ENCODE assay signal across 1 cellular context in the genomic region with DNA sequence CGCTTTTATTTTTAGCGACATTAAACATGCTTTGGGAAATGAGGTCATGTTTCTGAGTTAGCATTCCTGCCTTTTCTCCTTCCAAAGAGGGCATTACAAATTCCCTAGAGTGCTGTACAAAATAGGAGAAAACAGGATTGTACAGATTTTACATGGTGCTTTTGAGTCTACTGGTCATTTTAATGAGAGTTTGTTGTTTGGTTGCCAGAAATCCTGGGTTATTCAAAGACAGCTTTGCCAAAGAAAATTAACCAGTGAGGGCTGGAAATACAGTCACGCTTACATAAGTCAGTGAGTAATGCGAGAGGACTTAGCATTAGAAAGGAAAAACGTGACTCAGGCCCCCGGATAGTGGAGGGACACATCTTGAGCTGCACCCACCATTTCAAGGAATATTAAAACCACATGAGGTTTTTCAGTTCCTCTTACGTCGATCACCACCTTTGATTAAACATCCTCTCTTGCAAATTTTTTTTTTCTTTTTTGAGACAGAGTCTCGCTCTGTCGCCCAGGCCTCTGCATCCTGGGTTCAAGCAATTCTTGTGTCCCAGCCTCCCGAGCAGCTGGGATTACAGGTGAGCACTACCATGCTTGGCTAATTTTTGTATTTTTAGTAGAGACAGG.
TF ChIP-seq lines count a peak whose summit lies in the region.

No MANE protein-coding gene starts in this region.

TF ChIP-seq in GM12878, 131 proteins besides CTCF, POLR2A, EP300 and RAD21 (continued from another document):
- TF ChIP-seq ETV6 (conservative IDR thresholded peaks at IDR 0.05 in 1 of 2, IDR thresholded peaks at IDR 0.05 in 1 of 2; ENCODE audit: borderline replicate concordance in 1 of 2, low read depth in 1 of 2) (peak in 1 of 2 experiments; percentile 51; a peak in 1 of 4 replicates), ATF2 (IDR thresholded peaks at IDR 0.05; ENCODE audit: low read length) (peak; percentile 65), CEBPZ (IDR thresholded peaks at IDR 0.05; ENCODE audit: low read depth, low read length) (no peak), KLF5 (IDR thresholded peaks at IDR 0.05; ENCODE audit: partially characterized antibody) (no peak), BCL11A (IDR thresholded peaks at IDR 0.05; ENCODE audit: low read depth, low read length) (peak; percentile 82; the same call in 1 of the 2 replicates), SUZ12 (IDR thresholded peaks at IDR 0.05; ENCODE audit: unreplicated experiment) (no peak), PKNOX1 (IDR thresholded peaks at IDR 0.05) (peak; percentile 64), BMI1 (IDR thresholded peaks at IDR 0.05; ENCODE audit: borderline replicate concordance) (peak; percentile 35; the same call in 1 of the 2 replicates), ZZZ3 (IDR thresholded peaks at IDR 0.05; ENCODE audit: control insufficient read depth, insufficient read length, low read depth) (no peak), HDAC6 (IDR thresholded peaks at IDR 0.05; ENCODE audit: unreplicated experiment) (no peak), TCF3 (IDR thresholded peaks at IDR 0.05; ENCODE audit: borderline replicate concordance, insufficient read depth, low read depth, low read length) (0 out of 2 replicates have a peak, but pooled peaks have one; percentile 8), CBX3 (IDR thresholded peaks at IDR 0.05; ENCODE audit: borderline replicate concordance, low read depth) (no peak), WRNIP1 (IDR thresholded peaks at IDR 0.05; ENCODE audit: borderline replicate concordance, low read depth, low read length) (no peak), GATAD2B (conservative IDR thresholded peaks at IDR 0.05; ENCODE audit: low read depth) (0 out of 2 replicates have a peak, but pooled peaks have one; percentile 37), SP1 (IDR thresholded peaks at IDR 0.05; ENCODE audit: low read depth, low read length) (no peak), RBBP5 (conservative IDR thresholded peaks at IDR 0.05) (no peak), SMC3 (IDR thresholded peaks at IDR 0.05; ENCODE audit: borderline replicate concordance, low read length) (no peak), JUND (IDR thresholded peaks at IDR 0.05; ENCODE audit: low read depth, low read length) (no peak), PAX5 (IDR thresholded peaks at IDR 0.05; ENCODE audit: borderline replicate concordance, low read depth, low read length) (0 out of 2 replicates have a peak, but pooled peaks have one; percentile 53), PAX8 (IDR thresholded peaks at IDR 0.05) (no peak), RFX5 (IDR thresholded peaks at IDR 0.05; ENCODE audit: low read depth, low read length) (no peak), CBFB (IDR thresholded peaks at IDR 0.05; ENCODE audit: low read depth) (peak; percentile 85), YY1 (IDR thresholded peaks at IDR 0.05; ENCODE audit: low read depth, low read length) (0 out of 2 replicates have a peak, but pooled peaks have one; percentile 25), IKZF2 (IDR thresholded peaks at IDR 0.05) (peak; percentile 96 to 97), MEF2B (IDR thresholded peaks at IDR 0.05; ENCODE audit: partially characterized antibody, poor library complexity, severe bottlenecking) (peak; percentile 18), TARDBP (IDR thresholded peaks at IDR 0.05; ENCODE audit: borderline replicate concordance) (no peak), STAT3 (IDR thresholded peaks at IDR 0.05; ENCODE audit: low read depth, low read length) (no peak), NKRF (conservative IDR thresholded peaks at IDR 0.05) (no peak), NFXL1 (IDR thresholded peaks at IDR 0.05; ENCODE audit: borderline replicate concordance) (no peak), BRCA1 (IDR thresholded peaks at IDR 0.05; ENCODE audit: low read depth, low read length) (no peak), TBL1XR1 (IDR thresholded peaks at IDR 0.05; ENCODE audit: low read depth, low read length) (no peak), EED (IDR thresholded peaks at IDR 0.05; ENCODE audit: low read depth) (peak; percentile 97), ZNF24 (IDR thresholded peaks at IDR 0.05) (no peak), MTA2 (IDR thresholded peaks at IDR 0.05; ENCODE audit: low read depth) (peak; percentile 78), EZH2 (IDR thresholded peaks at IDR 0.05; ENCODE audit: borderline replicate concordance, control insufficient read depth, low read depth, low read length) (no peak), RUNX3 (IDR thresholded peaks at IDR 0.05; ENCODE audit: low read length) (peak; percentile 97), RELA (IDR thresholded peaks at IDR 0.05; ENCODE audit: borderline replicate concordance, partially characterized antibody) (no peak), TCF12 (IDR thresholded peaks at IDR 0.05; ENCODE audit: low read depth, low read length) (0 out of 2 replicates have a peak, but pooled peaks have one; percentile 40), BACH1 (IDR thresholded peaks at IDR 0.05; ENCODE audit: borderline replicate concordance) (no peak; the same call in 1 of the 2 replicates), SMARCA5 (IDR thresholded peaks at IDR 0.05) (no peak), CHD4 (IDR thresholded peaks at IDR 0.05) (no peak), ZNF217 (IDR thresholded peaks at IDR 0.05) (peak; percentile 81), NR2F1 (conservative IDR thresholded peaks at IDR 0.05) (no peak), ZNF384 (IDR thresholded peaks at IDR 0.05; ENCODE audit: borderline replicate concordance, low read depth, low read length) (peak; percentile 60; the same call in 1 of the 2 replicates), IRF4 (IDR thresholded peaks at IDR 0.05; ENCODE audit: low read depth, low read length) (peak; percentile 76), STAT1 (conservative IDR thresholded peaks at IDR 0.05) (no peak), ATF7 (IDR thresholded peaks at IDR 0.05; ENCODE audit: low read depth) (peak; percentile 55), NFIC (IDR thresholded peaks at IDR 0.05; ENCODE audit: low read depth, low read length) (peak; percentile 78), SRF (IDR thresholded peaks at IDR 0.05; ENCODE audit: low read depth in 2 of 2, low read length in 2 of 2) (no peak)
- TF ChIP-seq, protein P1, sequence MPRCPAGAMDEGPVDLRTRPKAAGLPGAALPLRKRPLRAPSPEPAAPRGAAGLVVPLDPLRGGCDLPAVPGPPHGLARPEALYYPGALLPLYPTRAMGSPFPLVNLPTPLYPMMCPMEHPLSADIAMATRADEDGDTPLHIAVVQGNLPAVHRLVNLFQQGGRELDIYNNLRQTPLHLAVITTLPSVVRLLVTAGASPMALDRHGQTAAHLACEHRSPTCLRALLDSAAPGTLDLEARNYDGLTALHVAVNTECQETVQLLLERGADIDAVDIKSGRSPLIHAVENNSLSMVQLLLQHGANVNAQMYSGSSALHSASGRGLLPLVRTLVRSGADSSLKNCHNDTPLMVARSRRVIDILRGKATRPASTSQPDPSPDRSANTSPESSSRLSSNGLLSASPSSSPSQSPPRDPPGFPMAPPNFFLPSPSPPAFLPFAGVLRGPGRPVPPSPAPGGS (IDR thresholded peaks at IDR 0.05; ENCODE audit: borderline replicate concordance, insufficient read depth, low read depth, low read length, poor library complexity, severe bottlenecking) = peak; percentile 34
- TF ChIP-seq, protein P2, sequence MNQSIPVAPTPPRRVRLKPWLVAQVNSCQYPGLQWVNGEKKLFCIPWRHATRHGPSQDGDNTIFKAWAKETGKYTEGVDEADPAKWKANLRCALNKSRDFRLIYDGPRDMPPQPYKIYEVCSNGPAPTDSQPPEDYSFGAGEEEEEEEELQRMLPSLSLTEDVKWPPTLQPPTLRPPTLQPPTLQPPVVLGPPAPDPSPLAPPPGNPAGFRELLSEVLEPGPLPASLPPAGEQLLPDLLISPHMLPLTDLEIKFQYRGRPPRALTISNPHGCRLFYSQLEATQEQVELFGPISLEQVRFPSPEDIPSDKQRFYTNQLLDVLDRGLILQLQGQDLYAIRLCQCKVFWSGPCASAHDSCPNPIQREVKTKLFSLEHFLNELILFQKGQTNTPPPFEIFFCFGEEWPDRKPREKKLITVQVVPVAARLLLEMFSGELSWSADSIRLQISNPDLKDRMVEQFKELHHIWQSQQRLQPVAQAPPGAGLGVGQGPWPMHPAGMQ (IDR thresholded peaks at IDR 0.05; ENCODE audit: borderline replicate concordance) = no peak
- TF ChIP-seq, protein P3, sequence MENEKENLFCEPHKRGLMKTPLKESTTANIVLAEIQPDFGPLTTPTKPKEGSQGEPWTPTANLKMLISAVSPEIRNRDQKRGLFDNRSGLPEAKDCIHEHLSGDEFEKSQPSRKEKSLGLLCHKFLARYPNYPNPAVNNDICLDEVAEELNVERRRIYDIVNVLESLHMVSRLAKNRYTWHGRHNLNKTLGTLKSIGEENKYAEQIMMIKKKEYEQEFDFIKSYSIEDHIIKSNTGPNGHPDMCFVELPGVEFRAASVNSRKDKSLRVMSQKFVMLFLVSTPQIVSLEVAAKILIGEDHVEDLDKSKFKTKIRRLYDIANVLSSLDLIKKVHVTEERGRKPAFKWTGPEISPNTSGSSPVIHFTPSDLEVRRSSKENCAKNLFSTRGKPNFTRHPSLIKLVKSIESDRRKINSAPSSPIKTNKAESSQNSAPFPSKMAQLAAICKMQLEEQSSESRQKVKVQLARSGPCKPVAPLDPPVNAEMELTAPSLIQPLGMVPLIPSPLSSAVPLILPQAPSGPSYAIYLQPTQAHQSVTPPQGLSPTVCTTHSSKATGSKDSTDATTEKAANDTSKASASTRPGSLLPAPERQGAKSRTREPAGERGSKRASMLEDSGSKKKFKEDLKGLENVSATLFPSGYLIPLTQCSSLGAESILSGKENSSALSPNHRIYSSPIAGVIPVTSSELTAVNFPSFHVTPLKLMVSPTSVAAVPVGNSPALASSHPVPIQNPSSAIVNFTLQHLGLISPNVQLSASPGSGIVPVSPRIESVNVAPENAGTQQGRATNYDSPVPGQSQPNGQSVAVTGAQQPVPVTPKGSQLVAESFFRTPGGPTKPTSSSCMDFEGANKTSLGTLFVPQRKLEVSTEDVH (IDR thresholded peaks at IDR 0.05; ENCODE audit: low read depth, partially characterized antibody) = no peak
